Comparison of ENCODE assay signal across 34 cellular contexts in the genomic region with DNA sequence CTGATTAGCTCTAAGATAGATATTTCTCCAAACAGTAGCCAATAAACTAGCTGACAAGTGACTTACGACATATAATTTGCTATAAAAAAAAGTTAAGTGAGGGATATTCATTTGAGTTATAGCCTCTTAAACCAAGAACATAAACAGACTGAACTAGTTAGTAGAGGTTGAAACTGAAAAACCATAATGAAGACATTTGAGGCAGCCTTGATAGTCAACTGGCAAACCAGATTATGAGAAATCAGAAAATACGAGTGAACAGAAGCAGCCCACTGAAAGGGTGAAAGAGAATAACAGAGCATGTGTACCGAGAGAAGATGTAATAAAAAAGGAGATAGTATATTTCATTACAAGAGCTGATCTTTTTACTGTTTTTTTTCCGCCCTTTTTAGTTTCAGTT.
"Had no signal": no experiment of that assay in that cellular context is flagged by ENCODE, and none has a peak within 500 bp of the region (broad histone marks: within the 10 kb centered on the region; RNA-seq: fewer than 3 reads in every experiment).

No MANE protein-coding gene starts in this region.

- H3K4me3 Mint-ChIP-seq: activated CD4-positive, alpha-beta memory T cell treated with anti-CD3 and anti-CD28 coated beads, Interleukin-2, amount 10 ng/mL, durations not matched to agents 7 days and 5 days; activated CD4-positive, alpha-beta T cell treated with anti-CD3 and anti-CD28 coated beads for 36 hours; activated CD4-positive, alpha-beta T cell treated with anti-CD3 and anti-CD28 coated beads, Interleukin-2, amount 10 ng/mL, durations not matched to agents 7 days and 5 days; activated CD8-positive, alpha-beta memory T cell treated with anti-CD3 and anti-CD28 coated beads, Interleukin-2, amount 10 ng/mL, durations not matched to agents 7 days and 5 days; activated CD8-positive, alpha-beta T cell treated with anti-CD3 and anti-CD28 coated beads, Interleukin-2, amount 10 ng/mL, durations not matched to agents 7 days and 5 days; activated naive CD8-positive, alpha-beta T cell treated with anti-CD3 and anti-CD28 coated beads for 36 hours; activated T-cell treated with anti-CD3 and anti-CD28 coated beads, Interleukin-2, amount 50 U/mL, for 24 hours; T-helper 1 cell treated with Interleukin-12 subunit alpha and Interleukin-12 subunit beta and Interleukin-4 antibody, amounts not matched to agents 30 μg/mL and 1 μg/mL, for 36 hours; T-helper 2 cell treated with Interferon-gamma antibody and Interleukin-4, amounts not matched to agents 5 μg/mL and 100 μg/mL, for 36 hours; WTC11 had no signal

- H3K4me3 ChIP-seq: adrenal gland, body of pancreas, breast epithelium had no signal

- H3K9me3 ChIP-seq: adrenal gland, body of pancreas, breast epithelium had no signal

- H3K27ac Mint-ChIP-seq: activated CD4-positive, alpha-beta memory T cell treated with anti-CD3 and anti-CD28 coated beads, Interleukin-2, amount 10 ng/mL, durations not matched to agents 7 days and 5 days; activated CD4-positive, alpha-beta T cell treated with anti-CD3 and anti-CD28 coated beads for 36 hours; activated CD4-positive, alpha-beta T cell treated with anti-CD3 and anti-CD28 coated beads, Interleukin-2, amount 10 ng/mL, durations not matched to agents 7 days and 5 days; activated CD8-positive, alpha-beta memory T cell treated with anti-CD3 and anti-CD28 coated beads, Interleukin-2, amount 10 ng/mL, durations not matched to agents 7 days and 5 days; activated CD8-positive, alpha-beta T cell treated with anti-CD3 and anti-CD28 coated beads, Interleukin-2, amount 10 ng/mL, durations not matched to agents 7 days and 5 days; activated naive CD4-positive, alpha-beta T cell treated with anti-CD3 and anti-CD28 coated beads, Interleukin-2, amount 50 U/mL, for 72 hours; activated naive CD8-positive, alpha-beta T cell treated with anti-CD3 and anti-CD28 coated beads for 36 hours; activated T-cell treated with anti-CD3 and anti-CD28 coated beads, Interleukin-2, amount 50 U/mL, for 24 hours; activated T-helper 2 cell treated with anti-CD3 and anti-CD28 coated beads, Interferon-gamma antibody, Interleukin-2, Interleukin-4, amounts not matched to agents 10 μg/mL and 5 μg/mL and 100 μg/mL, durations not matched to agents 14 hours and 24 hours and 36 hours; T-helper 1 cell treated with Interleukin-12 subunit alpha and Interleukin-12 subunit beta and Interleukin-4 antibody, amounts not matched to agents 30 μg/mL and 1 μg/mL, for 36 hours; T-helper 2 cell treated with Interferon-gamma antibody and Interleukin-4, amounts not matched to agents 5 μg/mL and 100 μg/mL, for 36 hours; WTC11 had no signal

- H3K27me3 Mint-ChIP-seq: activated CD4-positive, alpha-beta memory T cell treated with anti-CD3 and anti-CD28 coated beads, Interleukin-2, amount 10 ng/mL, durations not matched to agents 7 days and 5 days; activated CD4-positive, alpha-beta T cell treated with anti-CD3 and anti-CD28 coated beads for 36 hours; activated CD4-positive, alpha-beta T cell treated with anti-CD3 and anti-CD28 coated beads, Interleukin-2, amount 10 ng/mL, durations not matched to agents 7 days and 5 days; activated CD8-positive, alpha-beta memory T cell treated with anti-CD3 and anti-CD28 coated beads, Interleukin-2, amount 10 ng/mL, durations not matched to agents 7 days and 5 days; activated naive CD8-positive, alpha-beta T cell treated with anti-CD3 and anti-CD28 coated beads for 36 hours; activated T-cell treated with anti-CD3 and anti-CD28 coated beads, Interleukin-2, amount 50 U/mL, for 24 hours had no signal

- H3K27me3 ChIP-seq: adrenal gland, body of pancreas, brain microvascular endothelial cell, breast epithelium had no signal

- H3K27ac ChIP-seq: adrenal gland, body of pancreas, brain microvascular endothelial cell, breast epithelium, WERI-Rb-1 had no signal

- H3K4me1 ChIP-seq: adrenal gland, body of pancreas, breast epithelium had no signal

- H3K36me3 ChIP-seq: adrenal gland, brain microvascular endothelial cell, breast epithelium, WERI-Rb-1 had no signal

- H3K4me1 Mint-ChIP-seq: activated CD4-positive, alpha-beta memory T cell treated with anti-CD3 and anti-CD28 coated beads, Interleukin-2, amount 10 ng/mL, durations not matched to agents 7 days and 5 days; activated CD4-positive, alpha-beta T cell treated with anti-CD3 and anti-CD28 coated beads for 36 hours; activated CD4-positive, alpha-beta T cell treated with anti-CD3 and anti-CD28 coated beads, Interleukin-2, amount 10 ng/mL, durations not matched to agents 7 days and 5 days; activated CD8-positive, alpha-beta memory T cell treated with anti-CD3 and anti-CD28 coated beads, Interleukin-2, amount 10 ng/mL, durations not matched to agents 7 days and 5 days; activated naive CD8-positive, alpha-beta T cell treated with anti-CD3 and anti-CD28 coated beads for 36 hours; WTC11 had no signal

- H3K36me3 Mint-ChIP-seq: activated CD8-positive, alpha-beta memory T cell treated with anti-CD3 and anti-CD28 coated beads, Interleukin-2, amount 10 ng/mL, durations not matched to agents 7 days and 5 days; activated naive CD8-positive, alpha-beta T cell treated with anti-CD3 and anti-CD28 coated beads for 36 hours had no signal

- DNase-seq: activated CD4-positive, alpha-beta memory T cell treated with anti-CD3 and anti-CD28 coated beads, Interleukin-2, amount 10 ng/mL, durations not matched to agents 7 days and 5 days; activated CD4-positive, alpha-beta T cell treated with anti-CD3 and anti-CD28 coated beads for 1 hour; activated CD4-positive, alpha-beta T cell treated with anti-CD3 and anti-CD28 coated beads for 36 hours; activated CD4-positive, alpha-beta T cell treated with anti-CD3 and anti-CD28 coated beads for 48 hours; activated CD4-positive, alpha-beta T cell treated with anti-CD3 and anti-CD28 coated beads, Interleukin-2, amount 10 ng/mL, durations not matched to agents 7 days and 5 days; activated CD4-positive, alpha-beta T cell treated with anti-CD3 and anti-CD28 coated beads, Interleukin-2, amount 50 U/mL, for 48 hours; activated CD4-positive, CD25-positive, alpha-beta regulatory T cell; activated CD8-positive, alpha-beta memory T cell treated with anti-CD3 and anti-CD28 coated beads for 24 hours; activated CD8-positive, alpha-beta memory T cell treated with anti-CD3 and anti-CD28 coated beads, Interleukin-2, amount 10 ng/mL, durations not matched to agents 7 days and 5 days; activated CD8-positive, alpha-beta memory T cell treated with anti-CD3 and anti-CD28 coated beads, Interleukin-2, amount 50 U/mL, for 48 hours; activated CD8-positive, alpha-beta T cell treated with anti-CD3 and anti-CD28 coated beads, Interleukin-2, amount 10 ng/mL, durations not matched to agents 7 days and 5 days; activated effector memory CD4-positive, alpha-beta T cell treated with Interleukin-2 at 50 U/mL for 16 hours; activated gamma-delta T cell; activated naive CD4-positive, alpha-beta T cell treated with anti-CD3 and anti-CD28 coated beads, Interleukin-2, amount 50 U/mL, for 16 hours; activated naive CD4-positive, alpha-beta T cell treated with Interleukin-2 at 50 U/mL for 16 hours; activated naive CD8-positive, alpha-beta T cell treated with anti-CD3 and anti-CD28 coated beads for 36 hours; activated T-cell treated with anti-CD3 and anti-CD28 coated beads, Interleukin-2, amount 50 U/mL, for 24 hours; activated T-cell treated with anti-CD3 and anti-CD28 coated beads, Interleukin-2, amount 50 U/mL, for 48 hours; adrenal gland; amniotic stem cell; aorta; body of pancreas; brain microvascular endothelial cell; central memory CD4-positive, alpha-beta T cell; T-helper 1 cell; T-helper 2 cell; T-helper 9 cell; WERI-Rb-1 had no signal
